23 cellular contexts compared by ENCODE assay signal in the genomic region with DNA sequence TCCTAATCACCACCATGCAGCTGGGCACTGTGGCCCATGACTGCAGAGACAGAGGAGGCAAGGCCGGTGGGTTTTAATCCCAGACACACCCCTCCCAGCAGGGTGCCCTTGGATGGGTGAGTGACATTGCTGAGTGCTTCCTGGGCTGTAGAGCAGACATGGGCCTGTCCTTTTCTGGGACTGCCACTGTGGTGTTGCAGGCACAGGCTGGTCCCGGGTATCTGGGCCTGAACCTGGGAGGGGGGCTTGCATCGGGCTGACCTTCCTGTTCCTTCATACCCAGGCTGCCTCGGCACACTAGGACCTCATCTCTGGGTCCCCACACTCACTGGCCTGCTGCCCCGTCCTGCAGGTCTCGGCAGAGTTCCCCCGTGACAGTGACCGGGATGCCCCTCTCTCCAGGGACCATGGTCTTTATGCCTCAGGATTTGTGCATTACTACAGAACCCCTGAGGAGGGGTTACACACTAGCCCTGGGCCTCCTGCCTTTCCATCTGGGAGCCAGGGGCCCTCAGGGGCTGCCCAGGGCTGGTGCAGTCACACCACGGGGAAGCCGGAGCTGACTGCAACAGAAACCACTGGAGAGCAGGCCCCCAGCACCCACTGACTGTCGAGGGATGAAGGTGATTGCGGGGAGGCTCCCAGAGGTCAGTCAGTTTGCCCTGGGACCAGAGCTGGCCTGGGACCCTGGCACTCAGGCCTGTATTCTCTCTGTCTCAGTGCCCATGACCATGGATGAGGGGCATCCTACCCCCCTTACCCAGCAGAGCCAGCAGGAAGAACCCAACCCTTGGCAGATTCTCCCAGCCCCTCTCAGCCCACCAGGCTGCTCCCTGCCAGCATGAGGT. TPM values are rescaled to one million over a fixed set of nuclear protein-coding genes. Genes with fewer than 3 reads are reported as not detected.
"Had no signal": no experiment of that assay in that cellular context is flagged by ENCODE, and none has a peak within 500 bp of the region (broad histone marks: within the 10 kb centered on the region; RNA-seq: fewer than 3 reads in every experiment).

No MANE protein-coding gene starts in this region.

- H3K4me1 ChIP-seq: right lobe of liver had no signal

- H3K27me3 Mint-ChIP-seq: activated CD8-positive, alpha-beta memory T cell treated with anti-CD3 and anti-CD28 coated beads, Interleukin-2, amount 10 ng/mL, durations not matched to agents 7 days and 5 days; activated naive CD8-positive, alpha-beta T cell treated with anti-CD3 and anti-CD28 coated beads, Interleukin-2, amount 10 ng/mL, durations not matched to agents 7 days and 5 days had no signal

- H3K4me3 ChIP-seq: cardiac muscle cell, ovary, right lobe of liver, smooth muscle cell, stomach had no signal

- H3K9me3 Mint-ChIP-seq: activated naive CD8-positive, alpha-beta T cell treated with anti-CD3 and anti-CD28 coated beads, Interleukin-2, amount 10 ng/mL, durations not matched to agents 7 days and 5 days; mesothelial cell of epicardium had no signal

- H3K36me3 ChIP-seq: cardiac muscle cell, ovary, right lobe of liver, stomach, WERI-Rb-1 had no signal

- H3K27ac Mint-ChIP-seq: activated CD8-positive, alpha-beta memory T cell treated with anti-CD3 and anti-CD28 coated beads, Interleukin-2, amount 10 ng/mL, durations not matched to agents 7 days and 5 days; activated naive CD8-positive, alpha-beta T cell treated with anti-CD3 and anti-CD28 coated beads, Interleukin-2, amount 10 ng/mL, durations not matched to agents 7 days and 5 days; mesothelial cell of epicardium; T-helper 17 cell had no signal

- H3K9me3 ChIP-seq: ovary, right lobe of liver, stomach had no signal

- DNase-seq: activated CD4-positive, alpha-beta T cell treated with anti-CD3 and anti-CD28 coated beads for 1 hour; activated CD4-positive, alpha-beta T cell treated with anti-CD3 and anti-CD28 coated beads, Interleukin-2, amount 50 U/mL, for 4 hours; activated naive CD4-positive, alpha-beta T cell treated with Interleukin-2 at 50 U/mL for 16 hours; activated naive CD8-positive, alpha-beta T cell treated with anti-CD3 and anti-CD28 coated beads, Interleukin-2, amount 10 ng/mL, durations not matched to agents 7 days and 5 days; amygdala; foreskin melanocyte; glutamatergic neuron; hippocampal formation; ovary; stimulated activated CD4-positive, alpha-beta T cell treated with anti-CD3 and anti-CD28 coated beads, Interleukin-4, amount 100 ng/mL, for 1 hour; stomach; T-helper 17 cell; trophoblast cell; WERI-Rb-1 had no signal

- H3K36me3 Mint-ChIP-seq: activated CD8-positive, alpha-beta memory T cell treated with anti-CD3 and anti-CD28 coated beads, Interleukin-2, amount 10 ng/mL, durations not matched to agents 7 days and 5 days; activated naive CD8-positive, alpha-beta T cell treated with anti-CD3 and anti-CD28 coated beads, Interleukin-2, amount 10 ng/mL, durations not matched to agents 7 days and 5 days; mesothelial cell of epicardium had no signal

- H3K27me3 ChIP-seq: ovary, right lobe of liver had no signal

- ATAC-seq: activated CD8-positive, alpha-beta memory T cell treated with anti-CD3 and anti-CD28 coated beads, Interleukin-2, amount 10 ng/mL, durations not matched to agents 7 days and 5 days; right lobe of liver; T-helper 17 cell had no signal

- H3K27ac ChIP-seq: cardiac muscle cell, ovary, right lobe of liver, stomach, WERI-Rb-1 had no signal

- H3K4me1 Mint-ChIP-seq: activated CD8-positive, alpha-beta memory T cell treated with anti-CD3 and anti-CD28 coated beads, Interleukin-2, amount 10 ng/mL, durations not matched to agents 7 days and 5 days; activated naive CD8-positive, alpha-beta T cell treated with anti-CD3 and anti-CD28 coated beads, Interleukin-2, amount 10 ng/mL, durations not matched to agents 7 days and 5 days; mesothelial cell of epicardium had no signal

- H3K4me3 Mint-ChIP-seq: activated CD8-positive, alpha-beta memory T cell treated with anti-CD3 and anti-CD28 coated beads, Interleukin-2, amount 10 ng/mL, durations not matched to agents 7 days and 5 days; activated naive CD8-positive, alpha-beta T cell treated with anti-CD3 and anti-CD28 coated beads, Interleukin-2, amount 10 ng/mL, durations not matched to agents 7 days and 5 days; mesothelial cell of epicardium; T-helper 17 cell had no signal

RNA-seq across cellular contexts. Expression of a gene that starts 8.9 kb away (rescaled TPM):
- total RNA-seq: activated CD8-positive, alpha-beta memory T cell treated with anti-CD3 and anti-CD28 coated beads, Interleukin-2, amount 10 ng/mL, durations not matched to agents 7 days and 5 days; activated naive CD8-positive, alpha-beta T cell treated with anti-CD3 and anti-CD28 coated beads, Interleukin-2, amount 10 ng/mL, durations not matched to agents 7 days and 5 days; dermis microvascular lymphatic vessel endothelial cell; epithelial cell of proximal tubule; lung microvascular endothelial cell; pulmonary artery endothelial cell; T-helper 17 cell had no signal
